9 cellular contexts compared by ENCODE assay signal in genomic region chr1:18921506-18922251, GRCh38. TPM values are rescaled to one million over a fixed set of nuclear protein-coding genes. Genes with fewer than 3 reads are reported as not detected.
DNase-seq lines count a peak whose midpoint lies in the region; ATAC-seq and TF ChIP-seq lines count a peak whose summit lies in the region.
"Had no signal": no experiment of that assay in that cellular context is flagged by ENCODE, and none has a peak within 500 bp of the region (broad histone marks: within the 10 kb centered on the region; RNA-seq: fewer than 3 reads in every experiment).

No MANE protein-coding gene starts in this region.

- no peaks in the 10 kb centered on the region for H3K36me3 Mint-ChIP-seq in type B pancreatic cell

- peak overlapping the region; percentile 69; the same call in 1 of the 2 replicates for H2AFZ ChIP-seq in SK-N-SH (ENCODE audit: low read depth)

- no peak; the same call in 1 of the 2 replicates for TF ChIP-seq RAD21 in SK-N-SH (IDR thresholded peaks at IDR 0.05; ENCODE audit: low read length)

- no peaks in the 10 kb centered on the region for H4K20me1 ChIP-seq in SK-N-SH (ENCODE audit: insufficient read depth)

- peak; percentile 42 for TF ChIP-seq CTCF in SK-N-SH (IDR thresholded peaks at IDR 0.05)
- TF ChIP-seq CTCF in coronary artery (IDR thresholded peaks at IDR 0.05) = no peak
- TF ChIP-seq CTCF in mucosa of descending colon (IDR thresholded peaks at IDR 0.05) = no peak
- TF ChIP-seq CTCF in type B pancreatic cell (conservative IDR thresholded peaks at IDR 0.05) = no peak

- H3K4me1 ChIP-seq in SK-N-SH (ENCODE audit: control insufficient read depth in 1 of 2, insufficient read depth in 2 of 2, low read depth in 1 of 2, low read length in 1 of 2) = peaks cover 28 to 38% of the 10 kb centered on the region in 2 experiments; a peak in 3 of 4 replicates
- peaks cover 17% of the 10 kb centered on the region for H3K4me1 ChIP-seq in mucosa of descending colon (ENCODE audit: low read depth)

- 92% methylated on average over 16 of the region's 17 CpGs for WGBS in SK-N-SH (ENCODE audit: low lambda C conversion rate)

- POLR2A ChIA-PET in SK-N-SH (lab: Yijun Ruan, JAX) = no interaction called here

- ATAC-seq in SK-N-SH treated with all-trans-retinoic acid at 6 μM for 48 hours = no peak
- peak; percentile 31 for ATAC-seq in mucosa of descending colon
- ATAC-seq in HG02763 (IDR thresholded peaks at IDR 0.05; ENCODE audit: unreplicated experiment) = no peak

- no peaks in the 10 kb centered on the region for H3K27me3 ChIP-seq in SK-N-SH (ENCODE audit: insufficient read depth)

- peaks cover 22% of the 10 kb centered on the region; the same call in 1 of the 2 replicates for H3K79me2 ChIP-seq in SK-N-SH (ENCODE audit: insufficient read depth)

- H3K4me1 Mint-ChIP-seq in type B pancreatic cell (ENCODE audit: unreplicated experiment) = peaks cover 39% of the 10 kb centered on the region

- no peaks in the 10 kb centered on the region for H3K9me3 ChIP-seq in SK-N-SH
- H3K9me3 ChIP-seq in mucosa of descending colon = no peaks in the 10 kb centered on the region

- TF ChIP-seq EP300 in SK-N-SH (IDR thresholded peaks at IDR 0.05; ENCODE audit: borderline replicate concordance in 1 of 2, low read depth in 1 of 2, low read length in 1 of 2) = no peak

- CTCF ChIA-PET in SK-N-SH (lab: Yijun Ruan, JAX) = interaction anchor here (1.2 to 8.4 kb wide), 4 partner anchors 9 to 324 kb away, joined by 4 to 98 read pairs (median 13); no protein-coding TSS in a partner anchor

- H3K27ac ChIP-seq in SK-N-SH (ENCODE audit: low read depth in 2 of 2, low read length in 1 of 2) = peak overlapping the region; percentile 31 to 88; a peak in 3 of 4 replicates
- peak overlapping the region; percentile 94 to 97 for H3K27ac ChIP-seq in coronary artery

- H3F3A ChIP-seq in SK-N-SH (replicated peaks; ENCODE audit: insufficient read depth) = peaks cover 4% of the 10 kb centered on the region

- peak overlapping the region; percentile 74 for H3K4me2 ChIP-seq in SK-N-SH

- H3K27me3 Mint-ChIP-seq in type B pancreatic cell = no peaks in the 10 kb centered on the region

- DNase-seq in SK-N-SH = no peak
- no peak for DNase-seq in coronary artery (ENCODE audit: low spot score)
- no peak for DNase-seq in mucosa of descending colon
- no peak for DNase-seq in type B pancreatic cell (ENCODE audit: extremely low spot score, unreplicated experiment)
- no peak for DNase-seq in NOMO-1 treated with dmso at 0.1 percent for 144 hours (lab: John Stamatoyannopoulos, UW; ENCODE audit: unreplicated experiment)
- DNase-seq in EL = no peak
- DNase-seq: NCI-H446 had no signal

- H3K9ac ChIP-seq in SK-N-SH = peak overlapping the region; percentile 58; the same call in 1 of the 2 replicates

- no peaks in the 10 kb centered on the region for H3K9me2 ChIP-seq in SK-N-SH

- no peak overlapping the region for H3K4me3 Mint-ChIP-seq in type B pancreatic cell

- no peak overlapping the region for H3K4me3 ChIP-seq in SK-N-SH (ENCODE audit: low read depth in 2 of 2, low read length in 1 of 2)
- H3K4me3 ChIP-seq in coronary artery = peak overlapping the region; percentile 22
- H3K4me3 ChIP-seq in mucosa of descending colon = no peak overlapping the region

- H3K27ac Mint-ChIP-seq in type B pancreatic cell = peak overlapping the region; percentile 63

- H3K36me3 ChIP-seq in SK-N-SH (replicated peaks in 1 of 2; ENCODE audit: control insufficient read depth in 1 of 2, insufficient read depth in 2 of 2, low read length in 1 of 2) = peaks cover 0 to 4% of the 10 kb centered on the region in 2 experiments
- H3K36me3 ChIP-seq in mucosa of descending colon (ENCODE audit: low read depth) = no peaks in the 10 kb centered on the region

- H3K9me3 Mint-ChIP-seq in type B pancreatic cell = no peaks in the 10 kb centered on the region

- intact Hi-C loops in mucosa of descending colon (cut with DNase I, micrococcal nuclease) = no loop called here

TF ChIP-seq in SK-N-SH, 30 proteins besides CTCF, POLR2A, EP300 and RAD21 (continues in another document):
- TF ChIP-seq JUND (IDR thresholded peaks at IDR 0.05) (no peak), SIN3A (IDR thresholded peaks at IDR 0.05; ENCODE audit: borderline replicate concordance, low read depth, low read length) (no peak), PBX3 (IDR thresholded peaks at IDR 0.05) (no peak), GATA2 (CRISPR knock-in tag; IDR thresholded peaks at IDR 0.05) (no peak), RCOR1 (IDR thresholded peaks at IDR 0.05; ENCODE audit: low read length) (no peak), ZBTB33 (IDR thresholded peaks at IDR 0.05; ENCODE audit: borderline replicate concordance, low read depth) (no peak)

TF ChIP-seq in SK-N-SH treated with all-trans-retinoic acid at 6 μM for 48 hours, 23 proteins besides CTCF, POLR2A, EP300 and RAD21 (continues in another document):
- TF ChIP-seq PATZ1 (CRISPR knock-in tag; IDR thresholded peaks at IDR 0.05; ENCODE audit: borderline replicate concordance) = no peak
- TF ChIP-seq PPARA (CRISPR knock-in tag; IDR thresholded peaks at IDR 0.05; ENCODE audit: borderline replicate concordance) = no peak
- no peak for TF ChIP-seq BACH2 (CRISPR knock-in tag; IDR thresholded peaks at IDR 0.05; ENCODE audit: borderline replicate concordance)
- TF ChIP-seq CREB5 (CRISPR knock-in tag; IDR thresholded peaks at IDR 0.05; ENCODE audit: low read depth) = no peak
- no peak for TF ChIP-seq CSDC2 (CRISPR knock-in tag; IDR thresholded peaks at IDR 0.05)
- no peak for TF ChIP-seq ZNF565 (CRISPR knock-in tag; conservative IDR thresholded peaks at IDR 0.05; ENCODE audit: low read depth)
- TF ChIP-seq ZFP30 (CRISPR knock-in tag; IDR thresholded peaks at IDR 0.05) = no peak
- TF ChIP-seq SNAI2 (CRISPR knock-in tag; IDR thresholded peaks at IDR 0.05) = no peak
- no peak for TF ChIP-seq ISL1 (CRISPR knock-in tag; IDR thresholded peaks at IDR 0.05)
- no peak for TF ChIP-seq TSHZ2 (CRISPR knock-in tag; IDR thresholded peaks at IDR 0.05)

RNA-seq across cellular contexts. Expression of gene ALDH4A1, which starts 19.3 kb away (rescaled TPM):
- polyA plus RNA-seq in SK-N-SH (2012; rRNA removed) = 18.5 and 26.2 TPM in 2 replicates
- polyA plus RNA-seq in SK-N-SH (2012; cell fraction: cytosol; rRNA removed) = 11.9 and 17.9 TPM in 2 replicates
- polyA plus RNA-seq in SK-N-SH (2012; cell fraction: nucleus; rRNA removed) = 38.5 and 69.7 TPM in 2 replicates
- total RNA-seq in mucosa of descending colon (1 to 10 TPM; 2.7 to 7.7 (median 5.6) TPM), type B pancreatic cell (ENCODE audit: low replicate concordance) (25.6 and 26.7 TPM in 2 replicates)

RNA-seq across cellular contexts. Expression of gene IFFO2, which starts 34.8 kb away (rescaled TPM):
- polyA plus RNA-seq in SK-N-SH (2012; rRNA removed) = 10.5 TPM in 2 replicates
- polyA plus RNA-seq in SK-N-SH (2012; cell fraction: cytosol; rRNA removed) = 8.2 and 9.1 TPM in 2 replicates
- polyA plus RNA-seq in SK-N-SH (2012; cell fraction: nucleus; rRNA removed) = 18.5 and 29.7 TPM in 2 replicates
- total RNA-seq in mucosa of descending colon = 10 to 100 TPM; 13.1 to 19.0 (median 15.5) TPM
- total RNA-seq in type B pancreatic cell (ENCODE audit: low replicate concordance) = 11.3 and 14.7 TPM in 2 replicates
